11 cellular contexts compared by ENCODE assay signal in genomic region chr18:7941533-7941932, GRCh38.
A peak's percentile ranks its signal among the peaks of the same experiment; 100 is the strongest.
DNase-seq lines count a peak whose midpoint lies in the region; ATAC-seq and TF ChIP-seq lines count a peak whose summit lies in the region.
"Had no signal": no experiment of that assay in that cellular context is flagged by ENCODE, and none has a peak within 500 bp of the region (broad histone marks: within the 10 kb centered on the region; RNA-seq: fewer than 3 reads in every experiment).

No MANE protein-coding gene starts in this region.

- TF ChIP-seq EP300 in transverse colon (IDR thresholded peaks at IDR 0.05; ENCODE audit: low read depth): no peak

- H3K36me3 ChIP-seq in transverse colon: no peaks in the 10 kb centered on the region
- no peaks in the 10 kb centered on the region for H3K36me3 ChIP-seq in aorta (ENCODE audit: control insufficient read depth in 1 of 2, insufficient read depth in 2 of 2, low read length in 1 of 2)

- in situ Hi-C loops in transverse colon (cut with MboI; ENCODE audit: low pct_ligation_motif_present in 1 of 4, low pct_unique_long_range_greater_than_20kb in 1 of 4, low sequenced_read_pairs in 3 of 4): no loop called here

- peaks cover 2 to 17% (median 8%) of the 10 kb centered on the region in 4 donors for H3K4me1 ChIP-seq in transverse colon
- H3K4me1 ChIP-seq in aorta (ENCODE audit: control insufficient read depth in 1 of 2, insufficient read depth in 2 of 2, low read length in 2 of 2): no peaks in the 10 kb centered on the region

- no peak for TF ChIP-seq CTCF in transverse colon (IDR thresholded peaks at IDR 0.05)

- H3K9me3 ChIP-seq in transverse colon (no peaks in the 10 kb centered on the region), aorta (ENCODE audit: control insufficient read depth, low read length) (no peaks in the 10 kb centered on the region)

- intact Hi-C loops in transverse colon (cut with DNase I; ENCODE audit: low total_unique reads) (no loop called here), aorta (cut with DNase I) (loop anchor here in 1 of 2 donors (1.0 kb wide), 1 partner anchor 14 kb away; no protein-coding TSS in a partner anchor)

- H3K27me3 ChIP-seq in transverse colon (no peaks in the 10 kb centered on the region), aorta (ENCODE audit: control insufficient read depth in 1 of 2, insufficient read depth in 2 of 2, low read length in 1 of 2) (no peaks in the 10 kb centered on the region)

- ATAC-seq in esophagus mucosa (peak; percentile 78), GM18858 (IDR thresholded peaks at IDR 0.05; ENCODE audit: unreplicated experiment) (no peak), aorta (ENCODE audit: low FRiP score) (no peak), GM19035 (IDR thresholded peaks at IDR 0.05; ENCODE audit: unreplicated experiment) (no peak)

- DNase-seq in DMS79 treated with DMSO at 0.1 percent for 48 hours (lab: John Stamatoyannopoulos, UW): peak; percentile 2
- no peak for DNase-seq in DMS79 (lab: John Stamatoyannopoulos, UW)
- DNase-seq in NCI-H748 (lab: John Stamatoyannopoulos, UW; ENCODE audit: unreplicated experiment): peak; percentile 87
- peak; percentile 63 for DNase-seq in transverse colon
- DNase-seq in aorta: no peak
- DNase-seq: 8988T; activated CD4-positive, alpha-beta memory T cell treated with anti-CD3 and anti-CD28 coated beads, Interleukin-2, amount 10 ng/mL, durations not matched to agents 7 days and 5 days; effector CD4-positive, alpha-beta T cell had no signal

- H3K27ac ChIP-seq in transverse colon (no peak overlapping the region), aorta (ENCODE audit: low read depth in 1 of 2, low read length in 2 of 2) (no peak overlapping the region)

- H3K4me3 ChIP-seq in transverse colon (no peak overlapping the region), aorta (ENCODE audit: low read length in 2 of 2) (no peak overlapping the region)

- WGBS in transverse colon (ENCODE audit: low coverage in 1 of 2), 2 donors: 53 to 57% methylated on average over 1 to 6 of the region's 6 CpGs
- WGBS in aorta, 2 donors: 89 to 90% methylated on average over 6 of the region's 6 CpGs

- no peak for TF ChIP-seq POLR2A in transverse colon (IDR thresholded peaks at IDR 0.05)

Comparison
In these comparisons a context has a peak if more than half of its experiments do, and no peak if none do; other contexts are left out.
1. DNase-seq: peak in DMS79 treated with DMSO at 0.1 percent for 48 hours (single experiment), NCI-H748 (single experiment) and transverse colon (single experiment); none in DMS79 (single experiment) and aorta (0 of 2).